Comparison of ENCODE assay signal across 9 cellular contexts in genomic region chr16:68309798-68310197, GRCh38. TPM values are rescaled to one million over a fixed set of nuclear protein-coding genes. Genes with fewer than 3 reads are reported as not detected.
A peak's percentile ranks its signal among the peaks of the same experiment; 100 is the strongest.
DNase-seq lines count a peak whose midpoint lies in the region; ATAC-seq and TF ChIP-seq lines count a peak whose summit lies in the region.
"Had no signal": no experiment of that assay in that cellular context is flagged by ENCODE, and none has a peak within 500 bp of the region (broad histone marks: within the 10 kb centered on the region; RNA-seq: fewer than 3 reads in every experiment).

No MANE protein-coding gene starts in this region.

- no peaks in the 10 kb centered on the region for H3K4me1 ChIP-seq in SJCRH30
- H3K4me1 ChIP-seq in esophagus muscularis mucosa = peaks cover 23 to 46% (median 41%) of the 10 kb centered on the region in 4 donors
- H3K4me1 ChIP-seq in prostate gland (replicated peaks) = peaks cover 8% of the 10 kb centered on the region

- no peak for TF ChIP-seq POLR2A in esophagus muscularis mucosa (IDR thresholded peaks at IDR 0.05; ENCODE audit: low read depth)
- no peak for TF ChIP-seq POLR2A in prostate gland (IDR thresholded peaks at IDR 0.05)

- no peak for TF ChIP-seq EP300 in esophagus muscularis mucosa (IDR thresholded peaks at IDR 0.05)

- 37% methylated on average over 6 of the region's 6 CpGs for WGBS in esophagus muscularis mucosa
- WGBS in prostate gland = 40% methylated on average over 6 of the region's 6 CpGs

- TF ChIP-seq CTCF in esophagus muscularis mucosa (IDR thresholded peaks at IDR 0.05) = no peak
- no peak for TF ChIP-seq CTCF in prostate gland (IDR thresholded peaks at IDR 0.05)

- H3K27me3 ChIP-seq in SJCRH30 (no peaks in the 10 kb centered on the region), esophagus muscularis mucosa (no peaks in the 10 kb centered on the region), prostate gland (replicated peaks; ENCODE audit: insufficient read depth) (no peaks in the 10 kb centered on the region)

- H3K4me3 ChIP-seq in GM08714 (ENCODE audit: low read length) = peak overlapping the region; percentile 75
- H3K4me3 ChIP-seq in SJCRH30 = peak overlapping the region; percentile 81
- H3K4me3 ChIP-seq in esophagus muscularis mucosa = peak overlapping the region; percentile 71 to 92 (median 86)
- H3K4me3 ChIP-seq in prostate gland = peak overlapping the region; percentile 65 to 76

- H3K36me3 ChIP-seq in SJCRH30 = no peaks in the 10 kb centered on the region; the same call in none of the 2 replicates
- peaks cover 4 to 52% (median 40%) of the 10 kb centered on the region in 4 donors for H3K36me3 ChIP-seq in esophagus muscularis mucosa
- H3K36me3 ChIP-seq in prostate gland = no peaks in the 10 kb centered on the region

- intact Hi-C loops in esophagus muscularis mucosa (cut with DNase I) = loop anchor here (5.0 kb wide), 1 partner anchor 47 kb away; the partner anchor contains the start of gene SLC7A6
- intact Hi-C loops in prostate gland (cut with DNase I) = loop anchor here (5.0 kb wide), 1 partner anchor 47 kb away; the partner anchor contains the start of gene SLC7A6

- H3K9me3 ChIP-seq in SJCRH30 (replicated peaks) = no peaks in the 10 kb centered on the region
- H3K9me3 ChIP-seq in esophagus muscularis mucosa = no peaks in the 10 kb centered on the region
- no peaks in the 10 kb centered on the region for H3K9me3 ChIP-seq in prostate gland

- no peak for DNase-seq in SJCRH30
- DNase-seq in esophagus muscularis mucosa (ENCODE audit: extremely low spot score) = no peak
- DNase-seq in prostate gland (ENCODE audit: low spot score) = no peak
- no peak for DNase-seq in stimulated activated CD4-positive, alpha-beta T cell treated with anti-CD3 and anti-CD28 coated beads, Interleukin-1b, Interleukin-23, amount 100 ng/mL, for 48 hours
- DNase-seq in GM19238 (ENCODE audit: insufficient read length, low spot score) = no peak
- no peak for DNase-seq in superior temporal gyrus (ENCODE audit: extremely low spot score)
- DNase-seq: stimulated activated CD4-positive, alpha-beta T cell treated with anti-CD3 and anti-CD28 coated beads, Interleukin-2, amount 100 ng/mL, for 48 hours had no signal

- H3K27ac ChIP-seq in SJCRH30 (peak overlapping the region; percentile 78; the same call in 1 of the 2 replicates), esophagus muscularis mucosa (replicated peaks in 1 of 4) (peak overlapping the region in 3 of 4 donors; percentile 77 to 84 (median 80)), prostate gland (peak overlapping the region; percentile 70 to 72)

- ATAC-seq in HG02678 (IDR thresholded peaks at IDR 0.05; ENCODE audit: unreplicated experiment) = no peak

RNA-seq across cellular contexts. Expression of gene SLC7A6OS, which starts 0.9 kb away (rescaled TPM):
- total RNA-seq in SJCRH30 (2014; rRNA removed; shearing (Covaris generic)) = 7.9 and 11.5 TPM in 2 replicates
- total RNA-seq in esophagus muscularis mucosa (10 to 100 TPM in 2 of 4 donors, 1 to 10 TPM in 2; 8.7 to 15.7 (median 11.5) TPM), prostate gland (10 to 100 TPM in 1 of 2 donors, 1 to 10 TPM in 1; 10.0 to 23.6 TPM)

RNA-seq across cellular contexts. Expression of gene PRMT7, which starts 1.0 kb away (rescaled TPM):
- 34.7 and 39.5 TPM in 2 replicates for total RNA-seq in SJCRH30 (2014; rRNA removed; shearing (Covaris generic))
- 10 to 100 TPM; 20.0 to 31.1 (median 26.8) TPM for total RNA-seq in esophagus muscularis mucosa
- 10 to 100 TPM; 45.2 to 77.9 TPM for total RNA-seq in prostate gland

RNA-seq across cellular contexts. Expression of gene SLC7A6, which starts 45.5 kb away (rescaled TPM):
- 17.4 TPM in 2 replicates for total RNA-seq in SJCRH30 (2014; rRNA removed; shearing (Covaris generic))
- 10 to 100 TPM; 18.9 to 37.1 (median 27.3) TPM for total RNA-seq in esophagus muscularis mucosa
- 10 to 100 TPM; 12.8 to 30.5 TPM for total RNA-seq in prostate gland
